23 cellular contexts compared by ENCODE assay signal in genomic region chr2:1837458-1837857, GRCh38.
DNase-seq lines count a peak whose midpoint lies in the region; ATAC-seq and TF ChIP-seq lines count a peak whose summit lies in the region.
"Had no signal": no experiment of that assay in that cellular context is flagged by ENCODE, and none has a peak within 500 bp of the region (broad histone marks: within the 10 kb centered on the region; RNA-seq: fewer than 3 reads in every experiment).

No MANE protein-coding gene starts in this region.

- intact Hi-C loops in CD14-positive monocyte (cut with micrococcal nuclease) (no loop called here), left colon (cut with DNase I, micrococcal nuclease) (no loop called here)

- peak; percentile 23 for DNase-seq in CD14-positive monocyte (ENCODE audit: low spot score)
- DNase-seq in NCI-H345 treated with DMSO at 0.1 percent for 48 hours (lab: John Stamatoyannopoulos, UW; ENCODE audit: unreplicated experiment): peak; percentile 78
- peak in 1 of 2 donors; percentile 17 for DNase-seq in left colon
- DNase-seq in mesenchymal stem cell: no peak
- no peak for DNase-seq in glomerular visceral epithelial cell (ENCODE audit: extremely low spot score)
- no peak for DNase-seq in MV-4-11 (lab: John Stamatoyannopoulos, UW)
- DNase-seq: activated CD4-positive, alpha-beta T cell treated with anti-CD3 and anti-CD28 coated beads for 1 hour; activated CD8-positive, alpha-beta memory T cell treated with anti-CD3 and anti-CD28 coated beads for 24 hours; activated naive CD4-positive, alpha-beta T cell treated with anti-CD3 and anti-CD28 coated beads, Interleukin-2, amount 10 ng/mL, durations not matched to agents 7 days and 5 days; activated T-cell treated with anti-CD3 and anti-CD28 coated beads, Interleukin-2, amount 50 U/mL, for 48 hours; CD4-positive, alpha-beta T cell; foreskin keratinocyte; kidney glomerular epithelial cell; MM.1S; psoas muscle; stimulated activated CD4-positive, alpha-beta T cell treated with anti-CD3 and anti-CD28 coated beads, Interleukin-2, amount 100 ng/mL, for 48 hours; stimulated activated naive CD8-positive, alpha-beta T cell treated with anti-CD3 and anti-CD28 coated beads, Interleukin-15, Interleukin-2, amounts not matched to agents 100 U/mL and 50 U/mL, for 24 hours had no signal

- H3K9me3 ChIP-seq in HUES48 (ENCODE audit: control insufficient read depth, insufficient read depth, low read length) (no peaks in the 10 kb centered on the region), mesenchymal stem cell (ENCODE audit: control insufficient read depth, low read length) (no peaks in the 10 kb centered on the region)
- H3K9me3 ChIP-seq: psoas muscle had no signal

- 79% methylated on average over 6 of the region's 7 CpGs for WGBS in mesenchymal stem cell

- no peaks in the 10 kb centered on the region for H3K36me3 Mint-ChIP-seq in CD14-positive monocyte
- H3K36me3 Mint-ChIP-seq: activated naive CD4-positive, alpha-beta T cell treated with anti-CD3 and anti-CD28 coated beads, Interleukin-2, amount 10 ng/mL, durations not matched to agents 7 days and 5 days; natural killer cell treated with Interleukin-12 subunit alpha and Interleukin-12 subunit beta and Interleukin-15 and Interleukin-18, amount 100 ng/mL, for 72 hours; type B pancreatic cell had no signal

- H2AFZ ChIP-seq in mesenchymal stem cell (ENCODE audit: low read depth, low read length): no peak overlapping the region

- H3K27ac ChIP-seq in HUES48 (ENCODE audit: low read depth, low read length) (peak overlapping the region; percentile 21), mesenchymal stem cell (ENCODE audit: low read length, poor library complexity, severe bottlenecking) (no peak overlapping the region)
- H3K27ac ChIP-seq: foreskin keratinocyte, HL-60, psoas muscle had no signal

- no peak overlapping the region for H3K23ac ChIP-seq in mesenchymal stem cell (ENCODE audit: low read length in 2 of 2)

- no peak overlapping the region for H2BK120ac ChIP-seq in mesenchymal stem cell (ENCODE audit: low read depth, low read length)

- no peak overlapping the region for H3K4me3 ChIP-seq in HUES48 (ENCODE audit: low read depth, low read length)
- no peak overlapping the region for H3K4me3 ChIP-seq in mesenchymal stem cell (ENCODE audit: insufficient read depth in 1 of 2, low read depth in 1 of 2, low read length in 2 of 2)
- H3K4me3 ChIP-seq: psoas muscle, smooth muscle cell had no signal

- no peak for TF ChIP-seq CTCF in CD14-positive monocyte (IDR thresholded peaks at IDR 0.05)

- H3K27me3 ChIP-seq in HUES48 (ENCODE audit: control insufficient read depth, insufficient read depth, low read length) (no peaks in the 10 kb centered on the region), mesenchymal stem cell (ENCODE audit: control insufficient read depth in 1 of 2, insufficient read depth in 1 of 2, low read length in 2 of 2) (peaks cover 23 to 28% of the 10 kb centered on the region in 2 experiments)
- H3K27me3 ChIP-seq: foreskin keratinocyte had no signal

- H3K9me3 Mint-ChIP-seq in CD14-positive monocyte: peaks cover 0 to 2% (median 0%) of the 10 kb centered on the region in 7 donors
- H3K9me3 Mint-ChIP-seq: activated naive CD4-positive, alpha-beta T cell treated with anti-CD3 and anti-CD28 coated beads, Interleukin-2, amount 10 ng/mL, durations not matched to agents 7 days and 5 days; CD4-positive, alpha-beta T cell; natural killer cell treated with Interleukin-12 subunit alpha and Interleukin-12 subunit beta and Interleukin-15 and Interleukin-18, amount 100 ng/mL, for 72 hours; type B pancreatic cell had no signal

- no peak overlapping the region for H4K8ac ChIP-seq in mesenchymal stem cell (ENCODE audit: low read length)

- H3K4me1 Mint-ChIP-seq in CD14-positive monocyte: no peaks in the 10 kb centered on the region
- H3K4me1 Mint-ChIP-seq: activated naive CD4-positive, alpha-beta T cell treated with anti-CD3 and anti-CD28 coated beads, Interleukin-2, amount 10 ng/mL, durations not matched to agents 7 days and 5 days had no signal

- ATAC-seq in left colon: peak; percentile 72
- no peak for ATAC-seq in GM21515 (IDR thresholded peaks at IDR 0.05; ENCODE audit: unreplicated experiment)
- ATAC-seq: foreskin keratinocyte; natural killer cell treated with Interleukin-12 subunit alpha and Interleukin-12 subunit beta and Interleukin-15 and Interleukin-18, amount 100 ng/mL, for 72 hours; stimulated activated naive CD8-positive, alpha-beta T cell treated with anti-CD3 and anti-CD28 coated beads, Interleukin-15, Interleukin-2, amounts not matched to agents 100 U/mL and 50 U/mL, for 24 hours had no signal

- H3K36me3 ChIP-seq in HUES48 (ENCODE audit: control insufficient read depth, insufficient read depth, low read length) (no peaks in the 10 kb centered on the region), mesenchymal stem cell (ENCODE audit: control insufficient read depth in 1 of 2, insufficient read depth in 2 of 2, low read depth in 1 of 2, low read length in 2 of 2) (no peaks in the 10 kb centered on the region)

- H3K4ac ChIP-seq in mesenchymal stem cell (ENCODE audit: low read depth in 1 of 2, low read length in 2 of 2): no peak overlapping the region

- peaks cover 0 to 6% (median 5%) of the 10 kb centered on the region in 3 donors for H3K27me3 Mint-ChIP-seq in CD14-positive monocyte (ENCODE audit: low read depth in 3 of 3)
- H3K27me3 Mint-ChIP-seq: activated naive CD4-positive, alpha-beta T cell treated with anti-CD3 and anti-CD28 coated beads, Interleukin-2, amount 10 ng/mL, durations not matched to agents 7 days and 5 days had no signal

- H3K79me1 ChIP-seq in mesenchymal stem cell (replicated peaks; ENCODE audit: low read length, poor library complexity, severe bottlenecking): no peaks in the 10 kb centered on the region

- H2BK5ac ChIP-seq in mesenchymal stem cell (ENCODE audit: low read depth, low read length, poor library complexity, severe bottlenecking): no peak overlapping the region

- H3K18ac ChIP-seq in mesenchymal stem cell (ENCODE audit: low read depth in 1 of 2, low read length in 2 of 2): no peak overlapping the region

- H2BK12ac ChIP-seq in mesenchymal stem cell (ENCODE audit: low read length in 2 of 2): no peak overlapping the region

- H2BK15ac ChIP-seq in mesenchymal stem cell (ENCODE audit: low read depth, poor library complexity, severe bottlenecking): no peak overlapping the region

- H3K4me2 ChIP-seq in mesenchymal stem cell (ENCODE audit: low read length, poor library complexity, severe bottlenecking): no peak overlapping the region
- H3K4me2 ChIP-seq: smooth muscle cell had no signal

- no peak overlapping the region for H3K27ac Mint-ChIP-seq in CD14-positive monocyte
- H3K27ac Mint-ChIP-seq: activated naive CD4-positive, alpha-beta T cell treated with anti-CD3 and anti-CD28 coated beads, Interleukin-2, amount 10 ng/mL, durations not matched to agents 7 days and 5 days; CD4-positive, alpha-beta T cell; natural killer cell treated with Interleukin-12 subunit alpha and Interleukin-12 subunit beta and Interleukin-15 and Interleukin-18, amount 100 ng/mL, for 72 hours; type B pancreatic cell had no signal

- H4K91ac ChIP-seq in mesenchymal stem cell (ENCODE audit: low read length): no peak overlapping the region

- no peak overlapping the region for H3K4me3 Mint-ChIP-seq in CD14-positive monocyte
- H3K4me3 Mint-ChIP-seq: activated naive CD4-positive, alpha-beta T cell treated with anti-CD3 and anti-CD28 coated beads, Interleukin-2, amount 10 ng/mL, durations not matched to agents 7 days and 5 days; CD4-positive, alpha-beta T cell; natural killer cell treated with Interleukin-12 subunit alpha and Interleukin-12 subunit beta and Interleukin-15 and Interleukin-18, amount 100 ng/mL, for 72 hours; type B pancreatic cell had no signal

- no peak overlapping the region for H3K9ac ChIP-seq in HUES48 (ENCODE audit: low read depth, low read length)
- no peak overlapping the region for H3K9ac ChIP-seq in mesenchymal stem cell (ENCODE audit: low read length)

- H3K14ac ChIP-seq in mesenchymal stem cell (ENCODE audit: low read length in 2 of 2): no peak overlapping the region

- peaks cover 10% of the 10 kb centered on the region; the same call in 1 of the 2 replicates for H3K4me1 ChIP-seq in HUES48 (ENCODE audit: control insufficient read depth, insufficient read depth, low read length)
- H3K4me1 ChIP-seq in mesenchymal stem cell (ENCODE audit: control insufficient read depth, insufficient read depth, low read depth, low read length): peaks cover 4% of the 10 kb centered on the region
- H3K4me1 ChIP-seq: foreskin keratinocyte, psoas muscle had no signal

- H2AK5ac ChIP-seq in mesenchymal stem cell (ENCODE audit: low read length, severe bottlenecking): no peak overlapping the region

Comparison
In these comparisons a context has a peak if more than half of its experiments do, and no peak if none do; other contexts are left out.
1. DNase-seq: peak in CD14-positive monocyte (single experiment) and NCI-H345 treated with DMSO at 0.1 percent for 48 hours (single experiment); none in mesenchymal stem cell (single experiment), glomerular visceral epithelial cell (single experiment) and MV-4-11 (single experiment).